In the genomic region with DNA sequence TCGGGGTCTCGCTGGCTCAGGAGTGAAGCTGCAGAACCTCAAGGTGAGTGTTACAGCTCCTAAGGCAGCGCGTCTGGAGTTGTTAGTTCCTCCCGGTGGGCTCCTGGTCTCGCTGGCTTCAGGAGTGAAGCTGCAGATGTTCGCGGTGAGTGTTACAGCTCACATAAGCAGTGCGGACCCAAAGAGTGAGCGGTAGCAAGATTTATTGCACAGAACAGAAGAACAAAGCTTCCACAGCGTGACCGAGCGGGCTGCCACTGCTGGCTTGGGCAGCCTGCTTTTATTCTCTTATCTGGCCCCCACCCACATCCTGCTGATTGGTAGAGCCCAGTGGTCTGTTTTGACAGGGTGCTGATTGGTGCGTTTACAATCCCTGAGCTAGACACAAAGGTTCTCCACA, we compare ENCODE assay signal across 5 cellular contexts. TPM values are rescaled to one million over a fixed set of nuclear protein-coding genes. Genes with fewer than 3 reads are reported as not detected.
"Had no signal": no experiment of that assay in that cellular context is flagged by ENCODE, and none has a peak within 500 bp of the region (broad histone marks: within the 10 kb centered on the region; RNA-seq: fewer than 3 reads in every experiment).

No MANE protein-coding gene starts in this region.

RNA-seq across cellular contexts. Expression of gene CLECL1, which starts 6.0 kb away (rescaled TPM):
- total RNA-seq: ascending aorta, bronchial epithelial cell, fibroblast of villous mesenchyme, SK-MEL-5, temporal lobe had no signal

RNA-seq across cellular contexts. Expression of gene CD69, which starts 21.8 kb away (rescaled TPM):
- total RNA-seq: bronchial epithelial cell, fibroblast of villous mesenchyme, SK-MEL-5 had no signal
